30 cellular contexts compared by ENCODE assay signal in genomic region chr5:147046894-147047293, GRCh38.
"Had no signal": no experiment of that assay in that cellular context is flagged by ENCODE, and none has a peak within 500 bp of the region (broad histone marks: within the 10 kb centered on the region; RNA-seq: fewer than 3 reads in every experiment).

No MANE protein-coding gene starts in this region.

- H3K4me3 Mint-ChIP-seq: immature natural killer cell; mesothelial cell of epicardium; naive B cell; natural killer cell; nephron progenitor cell; neural progenitor cell; stimulated activated memory B cell treated with anti-CD40 and anti-IgM and Interleukin-4, amounts not matched to agents 10 μg/mL and 1 μg/mL and 100 μg/mL, for 72 hours; stimulated activated naive CD8-positive, alpha-beta T cell treated with anti-CD3 and anti-CD28 coated beads, Interleukin-15, amount 100 ng/mL, for 72 hours had no signal

- H3K4me1 ChIP-seq: left lung, lower lobe of right lung, neural progenitor cell, right atrium auricular region, right lobe of liver, testis, thyroid gland, transverse colon, upper lobe of left lung, vagina had no signal

- H3K36me3 ChIP-seq: left lung, lower lobe of right lung, neural progenitor cell, neutrophil, right atrium auricular region, right lobe of liver, thyroid gland, transverse colon, upper lobe of left lung, vagina had no signal

- H3K9ac ChIP-seq: neural progenitor cell had no signal

- H3K27ac Mint-ChIP-seq: immature natural killer cell; naive B cell; natural killer cell; nephron progenitor cell; neural progenitor cell; progenitor cell of endocrine pancreas; stimulated activated memory B cell treated with anti-CD40 and anti-IgM and Interleukin-4, amounts not matched to agents 10 μg/mL and 1 μg/mL and 100 μg/mL, for 72 hours; stimulated activated naive CD8-positive, alpha-beta T cell treated with anti-CD3 and anti-CD28 coated beads, Interleukin-15, amount 100 ng/mL, for 72 hours had no signal

- H3K9me3 ChIP-seq: left lung, lower lobe of right lung, neutrophil, right atrium auricular region, right lobe of liver, testis, thyroid gland, transverse colon, upper lobe of left lung, vagina had no signal

- H3K27me3 ChIP-seq: left lung, neural progenitor cell, neutrophil, right atrium auricular region, right lobe of liver, testis, thyroid gland, transverse colon, upper lobe of left lung, vagina had no signal

- H3K4me1 Mint-ChIP-seq: immature natural killer cell; naive B cell; natural killer cell; nephron progenitor cell; neural progenitor cell; stimulated activated memory B cell treated with anti-CD40 and anti-IgM and Interleukin-4, amounts not matched to agents 10 μg/mL and 1 μg/mL and 100 μg/mL, for 72 hours; stimulated activated naive CD8-positive, alpha-beta T cell treated with anti-CD3 and anti-CD28 coated beads, Interleukin-15, amount 100 ng/mL, for 72 hours had no signal

- DNase-seq: hypothalamus; immature natural killer cell; kidney; left colon; left lung; lower lobe of right lung; mammary epithelial cell; naive B cell; natural killer cell; nephron progenitor cell; occipital lobe; right lobe of liver; stimulated activated CD4-positive, alpha-beta T cell treated with anti-CD3 and anti-CD28 coated beads, Interleukin-1b, Interleukin-23, amount 100 ng/mL, for 48 hours; stimulated activated CD4-positive, alpha-beta T cell treated with anti-CD3 and anti-CD28 coated beads, Interleukin-2, amount 100 ng/mL, for 48 hours; stimulated activated CD4-positive, alpha-beta T cell treated with anti-CD3 and anti-CD28 coated beads, Interleukin-4, amount 100 ng/mL, for 4 hours; stimulated activated CD8-positive, alpha-beta memory T cell treated with anti-CD3 and anti-CD28 coated beads, Interleukin-4, amount 100 ng/mL, for 48 hours; stimulated activated naive CD4-positive, alpha-beta T cell treated with Interleukin-2 at 50 U/mL for 16 hours; stimulated activated naive CD8-positive, alpha-beta T cell treated with anti-CD3 and anti-CD28 coated beads, Interleukin-15, amount 100 ng/mL, for 72 hours; testis; thyroid gland; transverse colon; upper lobe of left lung had no signal

- H3K9me3 Mint-ChIP-seq: immature natural killer cell; mesothelial cell of epicardium; natural killer cell; nephron progenitor cell; neural progenitor cell; stimulated activated naive CD8-positive, alpha-beta T cell treated with anti-CD3 and anti-CD28 coated beads, Interleukin-15, amount 100 ng/mL, for 72 hours had no signal

- H3K27me3 Mint-ChIP-seq: naive B cell; stimulated activated memory B cell treated with anti-CD40 and anti-IgM and Interleukin-4, amounts not matched to agents 10 μg/mL and 1 μg/mL and 100 μg/mL, for 72 hours; stimulated activated naive CD8-positive, alpha-beta T cell treated with anti-CD3 and anti-CD28 coated beads, Interleukin-15, amount 100 ng/mL, for 72 hours had no signal

- H2AFZ ChIP-seq: neural progenitor cell had no signal

- H3K36me3 Mint-ChIP-seq: immature natural killer cell; mesothelial cell of epicardium; naive B cell; natural killer cell; neural progenitor cell; stimulated activated memory B cell treated with anti-CD40 and anti-IgM and Interleukin-4, amounts not matched to agents 10 μg/mL and 1 μg/mL and 100 μg/mL, for 72 hours had no signal

- H3K27ac ChIP-seq: left lung, lower lobe of right lung, neural progenitor cell, neutrophil, right atrium auricular region, right lobe of liver, testis, thyroid gland, transverse colon, upper lobe of left lung, vagina had no signal

- ATAC-seq: left colon; left lung; lower lobe of right lung; natural killer cell; right lobe of liver; stimulated activated memory B cell treated with anti-CD40 and anti-IgM and Interleukin-4, amounts not matched to agents 10 μg/mL and 1 μg/mL and 100 μg/mL, for 72 hours; stimulated activated naive CD8-positive, alpha-beta T cell treated with anti-CD3 and anti-CD28 coated beads, Interleukin-15, amount 100 ng/mL, for 72 hours had no signal

- H3K4me3 ChIP-seq: left lung, lower lobe of right lung, neural progenitor cell, right atrium auricular region, right lobe of liver, smooth muscle cell, testis, thyroid gland, transverse colon, upper lobe of left lung, vagina had no signal

- H3K4me2 ChIP-seq: neural progenitor cell, smooth muscle cell had no signal
